8 cellular contexts compared by ENCODE assay signal in the genomic region with DNA sequence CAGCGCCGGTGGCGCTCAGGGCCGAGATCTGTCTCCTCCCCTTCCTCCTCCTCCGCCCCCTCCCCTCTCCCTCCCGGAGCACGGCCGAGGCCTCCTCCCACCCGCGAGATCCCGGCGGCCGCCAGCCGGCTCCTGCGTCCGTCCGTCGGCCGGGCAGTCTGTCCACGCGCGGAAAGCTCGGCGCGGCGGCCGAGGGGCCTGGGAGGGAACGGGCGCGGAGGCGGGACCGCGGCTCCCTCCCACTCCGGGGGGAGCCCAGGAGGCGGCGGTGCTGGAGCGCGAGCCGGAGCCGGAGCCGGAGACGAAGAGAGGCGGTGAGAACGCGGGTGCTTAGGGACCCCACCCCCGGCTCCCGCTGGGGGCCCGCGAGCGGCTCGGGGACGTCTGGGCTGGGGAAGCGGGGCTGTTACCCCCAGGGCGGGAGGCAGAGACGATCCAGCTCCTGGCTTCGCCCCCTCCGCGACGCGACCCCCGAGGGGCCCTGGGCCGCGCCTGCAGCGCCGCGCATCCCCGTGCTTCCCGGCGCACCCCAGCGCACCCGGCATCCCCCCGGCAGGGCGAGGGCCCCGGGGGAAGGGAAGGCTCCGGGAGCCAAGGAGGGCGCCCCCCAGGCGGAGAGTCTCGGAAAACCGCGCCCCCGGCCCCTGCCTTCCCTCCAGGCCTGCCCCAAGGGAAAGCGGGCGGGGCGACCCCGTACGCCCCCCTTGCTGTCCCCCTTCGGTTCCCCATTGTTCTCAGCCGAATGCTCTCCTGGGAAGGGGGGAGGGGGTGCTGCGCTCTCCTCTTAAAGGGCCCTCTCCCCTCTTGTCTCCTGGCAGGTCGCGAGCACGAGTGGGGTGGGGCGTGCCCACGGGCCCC. TPM values are rescaled to one million over a fixed set of nuclear protein-coding genes. Genes with fewer than 3 reads are reported as not detected.
DNase-seq lines count a peak whose midpoint lies in the region; ATAC-seq, FAIRE-seq and TF ChIP-seq lines count a peak whose summit lies in the region.

A gene (plus strand): TSS at position 100 of the 858 bp plus-strand sequence. CDS start 1,463 bp downstream, outside the sequence.

- CTCF ChIA-PET in A549 (lab: Yijun Ruan, JAX), result interaction anchor here (1.4 to 2.7 kb wide), 4 partner anchors 8 to 96 kb away, joined by 3 to 8 read pairs (median 6); no protein-coding TSS in a partner anchor

- no peak for TF ChIP-seq RAD21 in A549 (conservative IDR thresholded peaks at IDR 0.05 in 1 of 2, IDR thresholded peaks at IDR 0.05 in 1 of 2)

- H3K9me3 ChIP-seq in A549 (no peaks in the 10 kb centered on the region), iPS-20b (ENCODE audit: insufficient read depth, low read depth, low read length) (no peaks in the 10 kb centered on the region)

- TF ChIP-seq CTCF in A549 (IDR thresholded peaks at IDR 0.05), result no peak

- no peak for TF ChIP-seq POLR2A in A549 (IDR thresholded peaks at IDR 0.05; ENCODE audit: low read length)

- WGBS in A549 (ENCODE audit: missing lambda C conversion rate), result 4% methylated on average over 26 of the region's 94 CpGs
- WGBS in adipose tissue, 3 donors, result 1 to 2% (median 1%) methylated on average over 65 to 94 of the region's 94 CpGs

- H3K9ac ChIP-seq in iPS-20b (ENCODE audit: low read depth, low read length), result no peak within 1 kb of the TSS

- H3K4me2 ChIP-seq in A549, result peak within 1 kb of the TSS; percentile 95

- ATAC-seq in A549 (peak in 1 of 2 experiments; percentile 61; a peak in 3 of 6 replicates), HG03135 (IDR thresholded peaks at IDR 0.05; ENCODE audit: unreplicated experiment) (no peak)

- H3K4me3 ChIP-seq in A549 (peak within 1 kb of the TSS; percentile 56), iPS-20b (ENCODE audit: low read length) (peak within 1 kb of the TSS; percentile 60; the same call in 1 of the 2 replicates)

- DNase-seq in A549 (ENCODE audit: low read depth in 1 of 2, low spot score in 1 of 2), result no peak
- DNase-seq in NCI-H1105 treated with DMSO at 0.1 percent for 48 hours (lab: John Stamatoyannopoulos, UW), result peak; percentile 33
- DNase-seq in stimulated activated CD4-positive, alpha-beta T cell treated with anti-CD3 and anti-CD28 coated beads, Interleukin-2, amount 100 ng/mL, for 24 hours, result peak; percentile 49 to 56
- no peak for DNase-seq in AML-193 (lab: John Stamatoyannopoulos, UW)
- no peak for DNase-seq in SIG-M5 (lab: John Stamatoyannopoulos, UW)

- POLR2A ChIA-PET in A549 (lab: Yijun Ruan, JAX), result no interaction called here

- peaks cover 78% of the 10 kb centered on the region for H3K27me3 ChIP-seq in iPS-20b (ENCODE audit: insufficient read depth, low read length)

- TF ChIP-seq EP300 in A549 (IDR thresholded peaks at IDR 0.05), result no peak

- FAIRE-seq in A549 (lab: Jason Lieb, UNC), result no peak

- H3K36me3 ChIP-seq in iPS-20b (ENCODE audit: insufficient read depth, low read depth, low read length), result no peaks in the 10 kb centered on the region

- 0 out of 3 replicates have a peak, but pooled peaks cover 6% of the 10 kb centered on the region for H3K4me1 ChIP-seq in A549
- H3K4me1 ChIP-seq in iPS-20b (ENCODE audit: insufficient read depth, low read length), result no peaks in the 10 kb centered on the region

- H3K27ac ChIP-seq in A549, result peak within 1 kb of the TSS; percentile 37 to 77; a peak in 4 of 6 replicates
- H3K27ac ChIP-seq in adipose tissue (ENCODE audit: low read depth, low read length), result no peak within 1 kb of the TSS
- no peak within 1 kb of the TSS for H3K27ac ChIP-seq in iPS-20b (ENCODE audit: low read length)

TF ChIP-seq in A549, 52 proteins besides CTCF, POLR2A, EP300 and RAD21:
- TF ChIP-seq HEYL (CRISPR knock-in tag; IDR thresholded peaks at IDR 0.05), result no peak
- TF ChIP-seq, protein P1, sequence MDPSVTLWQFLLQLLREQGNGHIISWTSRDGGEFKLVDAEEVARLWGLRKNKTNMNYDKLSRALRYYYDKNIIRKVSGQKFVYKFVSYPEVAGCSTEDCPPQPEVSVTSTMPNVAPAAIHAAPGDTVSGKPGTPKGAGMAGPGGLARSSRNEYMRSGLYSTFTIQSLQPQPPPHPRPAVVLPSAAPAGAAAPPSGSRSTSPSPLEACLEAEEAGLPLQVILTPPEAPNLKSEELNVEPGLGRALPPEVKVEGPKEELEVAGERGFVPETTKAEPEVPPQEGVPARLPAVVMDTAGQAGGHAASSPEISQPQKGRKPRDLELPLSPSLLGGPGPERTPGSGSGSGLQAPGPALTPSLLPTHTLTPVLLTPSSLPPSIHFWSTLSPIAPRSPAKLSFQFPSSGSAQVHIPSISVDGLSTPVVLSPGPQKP (IDR thresholded peaks at IDR 0.05; ENCODE audit: low read depth, low read length), result no peak
- no peak for TF ChIP-seq RCOR1 (IDR thresholded peaks at IDR 0.05; ENCODE audit: low read depth, low read length)
TF ChIP-seq in A549: peak in this region for 0.

RNA-seq across cellular contexts. Expression of the gene that starts here (rescaled TPM):
- polyA plus RNA-seq in A549 (2011; rRNA removed) (0.28 and 0.36 TPM in 2 replicates), A549 (2017; fragmentation: RNase III; extraction: RNeasy Plus Mini Kit Qiagen cat#74134 plus additional on column Dnase treatment) (0.28 to 0.37 TPM (median 0.29 TPM) in 3 replicates), adipose tissue (100 to 1,000 TPM in 1 of 3 donors, 10 to 100 TPM in 1, 1 to 10 TPM in 1; 3.4 to 109 (median 21.9) TPM)
- 0.36 and 0.51 TPM in 2 replicates for polyA plus RNA-seq in A549 (2012; cell fraction: cytosol; rRNA removed)
- 0.27 and 0.77 TPM in 2 replicates for polyA plus RNA-seq in A549 (2012; cell fraction: nucleus; rRNA removed)
- polyA minus RNA-seq in A549 (2011; rRNA and poly(A)+ RNA removed), result 0.45 and 0.54 TPM in 2 replicates

Comparison
In these comparisons a context has a peak if more than half of its experiments do, and no peak if none do; other contexts are left out.
1. DNase-seq: peak in NCI-H1105 treated with DMSO at 0.1 percent for 48 hours (single experiment) and stimulated activated CD4-positive, alpha-beta T cell treated with anti-CD3 and anti-CD28 coated beads, Interleukin-2, amount 100 ng/mL, for 24 hours (2 of 2); none in A549 (0 of 2), AML-193 (0 of 2) and SIG-M5 (single experiment).
2. H3K27ac ChIP-seq: peak in A549 (2 of 2); none in adipose tissue (single experiment) and iPS-20b (single experiment).